In genomic region chr6:34561227-34561530, GRCh38 we compare ENCODE assay signal across 3 cellular contexts.
A peak's percentile ranks its signal among the peaks of the same experiment; 100 is the strongest.
TF ChIP-seq lines count a peak whose summit lies in the region.

No MANE protein-coding gene starts in this region.

TF ChIP-seq in IMR-90, 13 proteins besides CTCF, POLR2A, EP300 and RAD21:
- TF ChIP-seq SMC3 (IDR thresholded peaks at IDR 0.05; ENCODE audit: low read depth, low read length) (no peak), RFX5 (IDR thresholded peaks at IDR 0.05; ENCODE audit: low read depth, low read length) (no peak), MXI1 (IDR thresholded peaks at IDR 0.05; ENCODE audit: borderline replicate concordance, low read depth, low read length) (no peak), CHD1 (IDR thresholded peaks at IDR 0.05; ENCODE audit: low read depth, low read length) (no peak), USF2 (IDR thresholded peaks at IDR 0.05; ENCODE audit: low read depth, low read length) (no peak), MAFK (IDR thresholded peaks at IDR 0.05; ENCODE audit: low read depth, low read length) (no peak), NFE2L2 (IDR thresholded peaks at IDR 0.05; ENCODE audit: low read depth, low read length) (no peak), BHLHE40 (IDR thresholded peaks at IDR 0.05; ENCODE audit: low read depth, low read length) (no peak), ELK1 (IDR thresholded peaks at IDR 0.05; ENCODE audit: borderline replicate concordance, low read depth, low read length) (no peak)
TF ChIP-seq in IMR-90: peak in this region for 0.

TF ChIP-seq in K562, 482 proteins besides CTCF, POLR2A, EP300 and RAD21 (continues in another document):
- TF ChIP-seq AFF4 (CRISPR knock-in tag; IDR thresholded peaks at IDR 0.05) (0 out of 2 replicates have a peak, but pooled peaks have one; percentile 10), ZFPM2 (CRISPR knock-in tag; IDR thresholded peaks at IDR 0.05) (0 out of 2 replicates have a peak, but pooled peaks have one; percentile 5), SRSF7 (optimal IDR thresholded peaks at IDR 0.05; ENCODE audit: low read depth, low read length) (no peak), HDAC1 (IDR thresholded peaks at IDR 0.05) (0 out of 4 replicates have a peak, but pooled peaks of 1 of the 2 experiments have one; percentile 61), DEAF1 (CRISPR knock-in tag; IDR thresholded peaks at IDR 0.05) (no peak), ZNF143 (CRISPR knock-in tag; IDR thresholded peaks at IDR 0.05) (0 out of 2 replicates have a peak, but pooled peaks have one; percentile 23), ZC3H4 (CRISPR knock-in tag; IDR thresholded peaks at IDR 0.05; ENCODE audit: borderline replicate concordance) (0 out of 2 replicates have a peak, but pooled peaks have one; percentile 77), E2F4 (CRISPR knock-in tag; IDR thresholded peaks at IDR 0.05; ENCODE audit: low read depth) (0 out of 2 replicates have a peak, but pooled peaks have one; percentile 21), SIN3A (IDR thresholded peaks at IDR 0.05; ENCODE audit: borderline replicate concordance in 2 of 2, control insufficient read depth in 1 of 2, low read depth in 2 of 2, low read length in 2 of 2) (0 out of 4 replicates have a peak, but pooled peaks of 1 of the 2 experiments have one; percentile 41), FOXJ3 (CRISPR knock-in tag; IDR thresholded peaks at IDR 0.05) (no peak), KDM1A (IDR thresholded peaks at IDR 0.05) (peak in 1 of 2 experiments; percentile 76; a peak in 1 of 4 replicates), STAG1 (CRISPR knock-in tag; IDR thresholded peaks at IDR 0.05; ENCODE audit: borderline replicate concordance) (peak; percentile 18; the same call in 1 of the 2 replicates), ZFP30 (CRISPR knock-in tag; IDR thresholded peaks at IDR 0.05; ENCODE audit: borderline replicate concordance) (no peak), FOXP1 (CRISPR knock-in tag; IDR thresholded peaks at IDR 0.05) (0 out of 2 replicates have a peak, but pooled peaks have one; percentile 16), ZNF121 (CRISPR knock-in tag; conservative IDR thresholded peaks at IDR 0.05) (peak; percentile 57; the same call in 1 of the 2 replicates), ADNP (tag; IDR thresholded peaks at IDR 0.05) (peak; percentile 93), ARHGAP35 (IDR thresholded peaks at IDR 0.05; ENCODE audit: partially characterized antibody) (peak; percentile 0), TRIM25 (IDR thresholded peaks at IDR 0.05; ENCODE audit: borderline replicate concordance) (0 out of 2 replicates have a peak, but pooled peaks have one; percentile 7), BRD9 (IDR thresholded peaks at IDR 0.05; ENCODE audit: low read depth, partially characterized antibody) (peak; percentile 11)

TF ChIP-seq in GM23338, 12 proteins besides CTCF, POLR2A, EP300 and RAD21:
- TF ChIP-seq NANOG (IDR thresholded peaks at IDR 0.05; ENCODE audit: borderline replicate concordance): no peak
- TF ChIP-seq ZNF331 (CRISPR knock-in tag; IDR thresholded peaks at IDR 0.05; ENCODE audit: low read depth): no peak
- TF ChIP-seq ZNF114 (CRISPR knock-in tag; IDR thresholded peaks at IDR 0.05): no peak
- TF ChIP-seq EZH2 (IDR thresholded peaks at IDR 0.05; ENCODE audit: low read depth, unreplicated experiment): no peak
